ENCODE assay signal across 11 cellular contexts in genomic region chr19:33340991-33341390, GRCh38. TPM values are rescaled to one million over a fixed set of nuclear protein-coding genes. Genes with fewer than 3 reads are reported as not detected.
"Had no signal": no experiment of that assay in that cellular context is flagged by ENCODE, and none has a peak within 500 bp of the region (broad histone marks: within the 10 kb centered on the region; RNA-seq: fewer than 3 reads in every experiment).

No MANE protein-coding gene starts in this region.

- H3K4me3 Mint-ChIP-seq: GM23338, H9, HFFc6 had no signal

- H3K27ac ChIP-seq: GM23248 had no signal

- ATAC-seq: GM23338, HCT116 had no signal

- FAIRE-seq: H1, H54 had no signal

- H3K4me3 ChIP-seq: GM23248, GM23338, HAP-1 had no signal

- H3K4me1 ChIP-seq: HAP-1 had no signal

- H2AFZ ChIP-seq: GM23248, GM23338 had no signal

- H3K36me3 ChIP-seq: HAP-1 had no signal

- H3K27ac Mint-ChIP-seq: GM23338, H9, HFFc6 had no signal

- DNase-seq: GM23248, GOT3, H7, H9, HCEC 1CT, HFFc6 had no signal

- H3K9me3 Mint-ChIP-seq: GM23338, H9, HFFc6 had no signal

- H3K4me2 ChIP-seq: GM23338 had no signal

- H3K9ac ChIP-seq: GM23248 had no signal

RNA-seq across cellular contexts. Expression of gene CEBPA, which starts 38.7 kb away (rescaled TPM):
- polyA plus RNA-seq: GM23248 had no signal
